19 cellular contexts compared by ENCODE assay signal in the genomic region with DNA sequence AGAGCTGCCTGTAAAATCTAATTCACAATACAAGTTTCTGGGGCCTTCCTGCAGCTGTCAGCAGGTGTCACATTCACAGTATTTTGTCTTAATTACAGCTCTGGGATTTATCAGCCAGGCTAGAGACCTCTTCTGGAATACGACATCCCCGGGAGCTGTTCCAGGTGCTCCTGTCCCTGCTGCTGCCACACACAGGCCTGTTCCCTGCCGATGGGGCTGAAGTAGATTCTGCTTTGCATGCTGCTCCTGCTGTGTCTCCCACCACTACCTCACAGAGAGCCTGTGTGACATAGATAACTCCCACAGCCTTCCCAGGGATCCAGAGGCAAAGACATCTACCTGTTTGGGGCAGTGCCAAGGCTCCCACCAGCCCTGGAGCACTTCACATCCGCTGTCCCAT. TPM values are rescaled to one million over a fixed set of nuclear protein-coding genes. Genes with fewer than 3 reads are reported as not detected.
DNase-seq lines count a peak whose midpoint lies in the region; ATAC-seq and TF ChIP-seq lines count a peak whose summit lies in the region.
"Had no signal": no experiment of that assay in that cellular context is flagged by ENCODE, and none has a peak within 500 bp of the region (broad histone marks: within the 10 kb centered on the region; RNA-seq: fewer than 3 reads in every experiment).

No MANE protein-coding gene starts in this region.

- no peak overlapping the region for H3K4me3 ChIP-seq in body of pancreas
- H3K4me3 ChIP-seq: esophagus muscularis mucosa, prostate gland, tibial artery had no signal

- H3K36me3 ChIP-seq in body of pancreas (replicated peaks in 1 of 2; ENCODE audit: insufficient read depth in 1 of 2, low read depth in 2 of 2): no peaks in the 10 kb centered on the region
- H3K36me3 ChIP-seq: esophagus muscularis mucosa, prostate gland, tibial artery had no signal

- peaks cover 8% of the 10 kb centered on the region for H3K4me1 ChIP-seq in body of pancreas
- H3K4me1 ChIP-seq: prostate gland had no signal

- intact Hi-C loops in left cardiac atrium (cut with DNase I): no loop called here
- intact Hi-C loops in body of pancreas (cut with DNase I): no loop called here

- DNase-seq in ELF-1 (ENCODE audit: low read depth, low spot score): peak; percentile 37
- peak; percentile 84 for DNase-seq in NCI-H1092 treated with DMSO at 0.1 percent for 48 hours (lab: John Stamatoyannopoulos, UW)
- DNase-seq in NCI-H524 (lab: John Stamatoyannopoulos, UW): peak; percentile 32 to 82
- DNase-seq in left cardiac atrium: peak; percentile 32
- no peak for DNase-seq in NCI-H446 (lab: John Stamatoyannopoulos, UW)
- DNase-seq in body of pancreas: no peak
- no peak for DNase-seq in NCI-H774 (lab: John Stamatoyannopoulos, UW)
- DNase-seq: activated CD4-positive, alpha-beta memory T cell treated with anti-CD3 and anti-CD28 coated beads for 36 hours; activated T-cell treated with anti-CD3 and anti-CD28 coated beads, Interleukin-2, amount 50 U/mL, for 48 hours; IMR-90; mesenchymal stem cell; MM.1S; NCI-H526 treated with DMSO at 0.1 percent for 48 hours; stimulated activated CD4-positive, alpha-beta T cell treated with anti-CD3 and anti-CD28 coated beads, Interleukin-12 subunit alpha, Interleukin-12 subunit beta, amount 100 ng/mL, for 4 hours; T-helper 1 cell; tibial artery had no signal

- no peaks in the 10 kb centered on the region for H3K27me3 ChIP-seq in body of pancreas
- H3K27me3 ChIP-seq: esophagus muscularis mucosa, tibial artery had no signal

- no peaks in the 10 kb centered on the region for H3K9me3 ChIP-seq in body of pancreas
- H3K9me3 ChIP-seq: esophagus muscularis mucosa, prostate gland, tibial artery had no signal

- WGBS in body of pancreas, 2 donors: 63 to 70% methylated on average over 4 of the region's 4 CpGs

- no peak for TF ChIP-seq POLR2A in body of pancreas (IDR thresholded peaks at IDR 0.05)

- ATAC-seq in left cardiac atrium (peak in 1 of 2 donors; percentile 63), body of pancreas (no peak), HG03457 (IDR thresholded peaks at IDR 0.05; ENCODE audit: unreplicated experiment) (no peak)

- H3K27ac ChIP-seq in body of pancreas: no peak overlapping the region
- H3K27ac ChIP-seq: esophagus muscularis mucosa, prostate gland, tibial artery had no signal

- TF ChIP-seq CTCF in body of pancreas (IDR thresholded peaks at IDR 0.05): no peak

RNA-seq across cellular contexts. Expression of a gene that starts 20.4 kb away (rescaled TPM):
- 10 to 100 TPM in 1 of 2 donors, 1 to 10 TPM in 1; 6.4 to 23.8 TPM for total RNA-seq in left cardiac atrium
- total RNA-seq in body of pancreas: 1 to 10 TPM; 1.8 to 5.3 TPM

Comparison
In these comparisons a context has a peak if more than half of its experiments do, and no peak if none do; other contexts are left out.
1. DNase-seq: peak in ELF-1 (single experiment), NCI-H1092 treated with DMSO at 0.1 percent for 48 hours (single experiment), NCI-H524 (2 of 2) and left cardiac atrium (single experiment); none in NCI-H446 (0 of 2), body of pancreas (0 of 4) and NCI-H774 (single experiment).